Comparison of ENCODE assay signal across 1 cellular context in genomic region chr7:149838992-149839408, GRCh38.
TF ChIP-seq lines count a peak whose summit lies in the region.

No MANE protein-coding gene starts in this region.

TF ChIP-seq in A549, 52 proteins besides CTCF, POLR2A, EP300 and RAD21 (continued from another document):
- TF ChIP-seq, protein P1, sequence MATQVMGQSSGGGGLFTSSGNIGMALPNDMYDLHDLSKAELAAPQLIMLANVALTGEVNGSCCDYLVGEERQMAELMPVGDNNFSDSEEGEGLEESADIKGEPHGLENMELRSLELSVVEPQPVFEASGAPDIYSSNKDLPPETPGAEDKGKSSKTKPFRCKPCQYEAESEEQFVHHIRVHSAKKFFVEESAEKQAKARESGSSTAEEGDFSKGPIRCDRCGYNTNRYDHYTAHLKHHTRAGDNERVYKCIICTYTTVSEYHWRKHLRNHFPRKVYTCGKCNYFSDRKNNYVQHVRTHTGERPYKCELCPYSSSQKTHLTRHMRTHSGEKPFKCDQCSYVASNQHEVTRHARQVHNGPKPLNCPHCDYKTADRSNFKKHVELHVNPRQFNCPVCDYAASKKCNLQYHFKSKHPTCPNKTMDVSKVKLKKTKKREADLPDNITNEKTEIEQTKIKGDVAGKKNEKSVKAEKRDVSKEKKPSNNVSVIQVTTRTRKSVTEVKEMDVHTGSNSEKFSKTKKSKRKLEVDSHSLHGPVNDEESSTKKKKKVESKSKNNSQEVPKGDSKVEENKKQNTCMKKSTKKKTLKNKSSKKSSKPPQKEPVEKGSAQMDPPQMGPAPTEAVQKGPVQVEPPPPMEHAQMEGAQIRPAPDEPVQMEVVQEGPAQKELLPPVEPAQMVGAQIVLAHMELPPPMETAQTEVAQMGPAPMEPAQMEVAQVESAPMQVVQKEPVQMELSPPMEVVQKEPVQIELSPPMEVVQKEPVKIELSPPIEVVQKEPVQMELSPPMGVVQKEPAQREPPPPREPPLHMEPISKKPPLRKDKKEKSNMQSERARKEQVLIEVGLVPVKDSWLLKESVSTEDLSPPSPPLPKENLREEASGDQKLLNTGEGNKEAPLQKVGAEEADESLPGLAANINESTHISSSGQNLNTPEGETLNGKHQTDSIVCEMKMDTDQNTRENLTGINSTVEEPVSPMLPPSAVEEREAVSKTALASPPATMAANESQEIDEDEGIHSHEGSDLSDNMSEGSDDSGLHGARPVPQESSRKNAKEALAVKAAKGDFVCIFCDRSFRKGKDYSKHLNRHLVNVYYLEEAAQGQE (IDR thresholded peaks at IDR 0.05), result no peak
- TF ChIP-seq BHLHE40 (IDR thresholded peaks at IDR 0.05; ENCODE audit: low read depth, low read length), result no peak
- no peak for TF ChIP-seq NR3C1 (IDR thresholded peaks at IDR 0.05)
- no peak for TF ChIP-seq MYC (IDR thresholded peaks at IDR 0.05; ENCODE audit: borderline replicate concordance, low read length)
- TF ChIP-seq HOXB5 (CRISPR knock-in tag; IDR thresholded peaks at IDR 0.05), result no peak
- TF ChIP-seq, protein P2, sequence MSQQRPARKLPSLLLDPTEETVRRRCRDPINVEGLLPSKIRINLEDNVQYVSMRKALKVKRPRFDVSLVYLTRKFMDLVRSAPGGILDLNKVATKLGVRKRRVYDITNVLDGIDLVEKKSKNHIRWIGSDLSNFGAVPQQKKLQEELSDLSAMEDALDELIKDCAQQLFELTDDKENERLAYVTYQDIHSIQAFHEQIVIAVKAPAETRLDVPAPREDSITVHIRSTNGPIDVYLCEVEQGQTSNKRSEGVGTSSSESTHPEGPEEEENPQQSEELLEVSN (IDR thresholded peaks at IDR 0.05; ENCODE audit: borderline replicate concordance, low read depth), result no peak
- no peak for TF ChIP-seq EHMT2 (IDR thresholded peaks at IDR 0.05; ENCODE audit: low read depth)
- TF ChIP-seq CEBPB (IDR thresholded peaks at IDR 0.05), result no peak
- TF ChIP-seq RARB (CRISPR knock-in tag; IDR thresholded peaks at IDR 0.05), result no peak
- TF ChIP-seq FOSL2 (IDR thresholded peaks at IDR 0.05), result no peak
- no peak for TF ChIP-seq FOSL2 (CRISPR knock-in tag; IDR thresholded peaks at IDR 0.05)
